ENCODE assay signal across 1 cellular context in genomic region chr14:88824314-88825077, GRCh38.
TF ChIP-seq lines count a peak whose summit lies in the region.

Gene TTC8, plus strand, starts transcription at chr14:88824651. Its CDS starts 57 bp downstream, at chr14:88824708.

TF ChIP-seq in K562, 482 proteins besides CTCF, POLR2A, EP300 and RAD21 (continued from another document and continues in another):
- TF ChIP-seq AFF1 (IDR thresholded peaks at IDR 0.05; ENCODE audit: low read depth in 1 of 2, partially characterized antibody in 2 of 2) (no peak), HCFC1 (IDR thresholded peaks at IDR 0.05; ENCODE audit: low read depth, low read length) (0 out of 2 replicates have a peak, but pooled peaks have one; percentile 7), KDM4B (IDR thresholded peaks at IDR 0.05; ENCODE audit: borderline replicate concordance in 2 of 2, low read depth in 1 of 2) (no peak), CHD7 (IDR thresholded peaks at IDR 0.05; ENCODE audit: low read depth, low read length) (no peak), PRPF4 (IDR thresholded peaks at IDR 0.05; ENCODE audit: insufficient read depth, low read depth, low read length, poor library complexity, severe bottlenecking) (no peak), EHMT2 (IDR thresholded peaks at IDR 0.05) (no peak), SMARCE1 (IDR thresholded peaks at IDR 0.05) (no peak), RB1 (IDR thresholded peaks at IDR 0.05; ENCODE audit: low read depth) (peak; percentile 50; the same call in 1 of the 2 replicates), MCM2 (IDR thresholded peaks at IDR 0.05; ENCODE audit: low read depth) (no peak), ARID2 (IDR thresholded peaks at IDR 0.05) (no peak), JUND (IDR thresholded peaks at IDR 0.05; ENCODE audit: borderline replicate concordance, low read depth, low read length) (no peak), JUND (tag; IDR thresholded peaks at IDR 0.05; ENCODE audit: borderline replicate concordance, low read depth, low read length) (no peak), ZNF511 (CRISPR knock-in tag; IDR thresholded peaks at IDR 0.05) (peak; percentile 43; the same call in 1 of the 2 replicates), ELF4 (CRISPR knock-in tag; IDR thresholded peaks at IDR 0.05) (no peak), SUPT5H (IDR thresholded peaks at IDR 0.05) (peak; percentile 78), HDAC8 (tag; IDR thresholded peaks at IDR 0.05) (no peak), ZNF133 (CRISPR knock-in tag; IDR thresholded peaks at IDR 0.05) (no peak), KHSRP (IDR thresholded peaks at IDR 0.05) (no peak), ELF1 (tag; IDR thresholded peaks at IDR 0.05) (peak; percentile 51; the same call in 1 of the 2 replicates), ZBTB17 (CRISPR knock-in tag; IDR thresholded peaks at IDR 0.05) (no peak), SAP30 (IDR thresholded peaks at IDR 0.05; ENCODE audit: borderline replicate concordance, insufficient read depth, low read depth, low read length, poor library complexity, severe bottlenecking) (peak; percentile 21), ZNF778 (CRISPR knock-in tag; IDR thresholded peaks at IDR 0.05) (no peak), MTA2 (IDR thresholded peaks at IDR 0.05; ENCODE audit: low read depth) (no peak), ZNF449 (CRISPR knock-in tag; IDR thresholded peaks at IDR 0.05) (no peak), CSDE1 (IDR thresholded peaks at IDR 0.05) (no peak), DPF2 (IDR thresholded peaks at IDR 0.05) (no peak), GMEB1 (CRISPR knock-in tag; IDR thresholded peaks at IDR 0.05) (no peak), GTF2B (IDR thresholded peaks at IDR 0.05; ENCODE audit: extremely low read depth, insufficient read length) (no peak), FOSL1 (tag; conservative IDR thresholded peaks at IDR 0.05) (no peak), YBX1 (IDR thresholded peaks at IDR 0.05) (no peak), DNMT1 (IDR thresholded peaks at IDR 0.05) (no peak), GATAD2B (IDR thresholded peaks at IDR 0.05; ENCODE audit: borderline replicate concordance) (no peak), HNRNPUL1 (IDR thresholded peaks at IDR 0.05; ENCODE audit: low read length) (no peak), ZNF124 (CRISPR knock-in tag; IDR thresholded peaks at IDR 0.05) (no peak), ZNF274 (IDR thresholded peaks at IDR 0.05; ENCODE audit: borderline replicate concordance, low read depth, low read length) (no peak), ZHX1 (conservative IDR thresholded peaks at IDR 0.05; ENCODE audit: low read length) (no peak), ZNF696 (CRISPR knock-in tag; conservative IDR thresholded peaks at IDR 0.05) (no peak), PHF20 (IDR thresholded peaks at IDR 0.05; ENCODE audit: partially characterized antibody) (peak; percentile 71), CHD2 (IDR thresholded peaks at IDR 0.05; ENCODE audit: low read depth, low read length) (no peak), POLR2B (IDR thresholded peaks at IDR 0.05; ENCODE audit: low read depth, partially characterized antibody) (peak; percentile 56), ZNF79 (CRISPR knock-in tag; IDR thresholded peaks at IDR 0.05; ENCODE audit: low read depth) (no peak), ZNF12 (CRISPR knock-in tag; IDR thresholded peaks at IDR 0.05) (no peak), ZC3H4 (CRISPR knock-in tag; IDR thresholded peaks at IDR 0.05; ENCODE audit: borderline replicate concordance) (no peak), NONO (IDR thresholded peaks at IDR 0.05; ENCODE audit: low read depth in 2 of 2, low read length in 1 of 2) (no peak), ZNF165 (CRISPR knock-in tag; IDR thresholded peaks at IDR 0.05; ENCODE audit: borderline replicate concordance) (no peak)
